10 cellular contexts compared by ENCODE assay signal in genomic region chr6:129440691-129441090, GRCh38.
DNase-seq lines count a peak whose midpoint lies in the region; ATAC-seq, FAIRE-seq and TF ChIP-seq lines count a peak whose summit lies in the region.
"Had no signal": no experiment of that assay in that cellular context is flagged by ENCODE, and none has a peak within 500 bp of the region (broad histone marks: within the 10 kb centered on the region; RNA-seq: fewer than 3 reads in every experiment).

No MANE protein-coding gene starts in this region.

- no peak for DNase-seq in HepG2 (ENCODE audit: low spot score)
- no peak for DNase-seq in right lobe of liver
- no peak for DNase-seq in WTC11 (ENCODE audit: low spot score)
- no peak for DNase-seq in heart right ventricle
- peak; percentile 40 for DNase-seq in urothelium cell line (ENCODE audit: low spot score)
- DNase-seq in GM23248 = no peak
- DNase-seq in anterior cingulate cortex (lab: John Stamatoyannopoulos, UW) = no peak
- no peak for DNase-seq in T1000 (lab: John Stamatoyannopoulos, UW)
- DNase-seq: midbrain, NCI-H226 had no signal

- ATAC-seq in HepG2 (peak; percentile 90), right lobe of liver (no peak), WTC11 (peak; percentile 94), heart right ventricle (peak; percentile 72 to 95 (median 86))

- no peaks in the 10 kb centered on the region for H3K27me3 Mint-ChIP-seq in WTC11 (ENCODE audit: low read depth)

- TF ChIP-seq POLR2A in HepG2 (IDR thresholded peaks at IDR 0.05; ENCODE audit: insufficient read depth in 1 of 2, low read depth in 2 of 2, low read length in 2 of 2) (no peak), right lobe of liver (IDR thresholded peaks at IDR 0.05) (no peak)

- H3K9ac ChIP-seq in HepG2 (ENCODE audit: insufficient read depth, low read depth, low read length) (no peak overlapping the region), GM23248 (no peak overlapping the region)

- FAIRE-seq in HepG2 (lab: Jason Lieb, UNC) (no peak), urothelium cell line (lab: Jason Lieb, UNC) (no peak)

- no peaks in the 10 kb centered on the region for H3K79me2 ChIP-seq in HepG2 (ENCODE audit: insufficient read depth, low read length)
- H3K79me2 ChIP-seq in GM23248 (ENCODE audit: insufficient read depth) = no peaks in the 10 kb centered on the region

- TF ChIP-seq CTCF in HepG2 (CRISPR knock-in tag; IDR thresholded peaks at IDR 0.05) (no peak), right lobe of liver (IDR thresholded peaks at IDR 0.05) (no peak), WTC11 (IDR thresholded peaks at IDR 0.05) (no peak), heart right ventricle (IDR thresholded peaks at IDR 0.05) (peak in 2 of 9 donors; percentile 11 to 18)

- POLR2A ChIA-PET in HepG2 (lab: Yijun Ruan, JAX) (no interaction called here), WTC11 (lab: Charles Lee) (no interaction called here)

- BruUV-seq in HepG2 (replicated peaks; lab: Mats Ljungman, UMichigan) = no TSS peak

- H3K27ac ChIP-seq in HepG2 (ENCODE audit: extremely low read length, insufficient read depth, low read length) (no peak overlapping the region), right lobe of liver (no peak overlapping the region), heart right ventricle (peak overlapping the region in 6 of 10 donors; percentile 33 to 55 (median 42)), GM23248 (no peak overlapping the region)

- no peak overlapping the region for H3K4me3 ChIP-seq in HepG2 (replicated peaks in 1 of 3; ENCODE audit: insufficient read depth in 1 of 3, low read depth in 2 of 3, low read length in 3 of 3)
- no peak overlapping the region for H3K4me3 ChIP-seq in right lobe of liver
- no peak overlapping the region for H3K4me3 ChIP-seq in heart right ventricle
- no peak overlapping the region for H3K4me3 ChIP-seq in GM23248

- TF ChIP-seq RAD21 in HepG2 (CRISPR knock-in tag; IDR thresholded peaks at IDR 0.05) = no peak

- H2AFZ ChIP-seq in HepG2 (ENCODE audit: low read length) (no peak overlapping the region), GM23248 (no peak overlapping the region)

- H3K4me1 Mint-ChIP-seq in WTC11 = peaks cover 27% of the 10 kb centered on the region

- CTCF ChIA-PET in HepG2 (lab: Yijun Ruan, JAX; ENCODE audit: low intra/inter-chr PET ratio, low total read pairs) (no interaction called here), WTC11 (lab: Charles Lee) (interaction anchor here (0.9 kb wide), 1 partner anchor 8 kb away, joined by 3 read pairs; no protein-coding TSS in a partner anchor)

- H3K9me3 ChIP-seq in HepG2 (ENCODE audit: low read length) (no peaks in the 10 kb centered on the region), right lobe of liver (no peaks in the 10 kb centered on the region), heart right ventricle (no peaks in the 10 kb centered on the region), GM23248 (ENCODE audit: low read depth) (no peaks in the 10 kb centered on the region)

- H3K36me3 ChIP-seq in HepG2 (replicated peaks in 1 of 2; ENCODE audit: control insufficient read depth in 1 of 2, insufficient read depth in 2 of 2, low read length in 2 of 2) (no peaks in the 10 kb centered on the region), right lobe of liver (no peaks in the 10 kb centered on the region), heart right ventricle (peaks cover 0 to 65% (median 5%) of the 10 kb centered on the region in 9 donors), GM23248 (ENCODE audit: low read depth) (no peaks in the 10 kb centered on the region)

- no peaks in the 10 kb centered on the region for H3K36me3 Mint-ChIP-seq in WTC11

- TF ChIP-seq EP300 in HepG2 (IDR thresholded peaks at IDR 0.05; ENCODE audit: low read depth in 2 of 2, low read length in 2 of 2) = no peak
- no peak for TF ChIP-seq EP300 in HepG2 (CRISPR knock-in tag; IDR thresholded peaks at IDR 0.05; ENCODE audit: borderline replicate concordance)

- H3F3A ChIP-seq in GM23248 (ENCODE audit: insufficient read depth) = no peaks in the 10 kb centered on the region

- H4K20me1 ChIP-seq in HepG2 (ENCODE audit: insufficient read depth, low read length) (no peaks in the 10 kb centered on the region), GM23248 (ENCODE audit: insufficient read depth) (no peaks in the 10 kb centered on the region)

- H3K9me3 Mint-ChIP-seq in WTC11 = no peaks in the 10 kb centered on the region

- H3K27ac Mint-ChIP-seq in WTC11 = peak overlapping the region; percentile 93

- H3K4me2 ChIP-seq in HepG2 (ENCODE audit: low read depth, low read length) (no peak overlapping the region), GM23248 (ENCODE audit: unreplicated experiment) (no peak overlapping the region)

- peak overlapping the region; percentile 32; the same call in 1 of the 2 replicates for H3K4me3 Mint-ChIP-seq in WTC11

- H3K9me2 ChIP-seq in GM23248 (ENCODE audit: insufficient read depth) = no peaks in the 10 kb centered on the region

- in situ Hi-C loops in HepG2 (cut with HindIII; ENCODE audit: extremely low pct_ligation_motif_present, low pct_unique_long_range_greater_than_20kb) = no loop called here
- in situ Hi-C loops in GM23248 (cut with MboI) = no loop called here

- intact Hi-C loops in HepG2 (cut with micrococcal nuclease; ENCODE audit: unreplicated experiment) = no loop called here
- intact Hi-C loops in right lobe of liver (cut with DNase I) = no loop called here
- intact Hi-C loops in heart right ventricle (cut with DNase I) = no loop called here

- 3% methylated on average over 8 of the region's 8 CpGs for WGBS in HepG2 (ENCODE audit: low lambda C conversion rate)
- WGBS in right lobe of liver (ENCODE audit: insufficient coverage, low coverage, low lambda C conversion rate, missing lambda C conversion rate) = 35% methylated on average over 8 of the region's 8 CpGs
- 18 to 31% methylated on average over 8 of the region's 8 CpGs for WGBS in heart right ventricle, 2 donors
- 63 to 64% methylated on average over 8 of the region's 8 CpGs for WGBS in GM23248 (ENCODE audit: low coverage in 1 of 2, low lambda C conversion rate in 2 of 2, missing lambda C conversion rate in 2 of 2), 2 experiments

- H3K27me3 ChIP-seq in HepG2 (ENCODE audit: control insufficient read depth in 1 of 2, insufficient read depth in 2 of 2, low read length in 2 of 2) (no peaks in the 10 kb centered on the region), right lobe of liver (no peaks in the 10 kb centered on the region), heart right ventricle (no peaks in the 10 kb centered on the region), GM23248 (replicated peaks; ENCODE audit: insufficient read depth) (no peaks in the 10 kb centered on the region)

- H3K4me1 ChIP-seq in HepG2 (ENCODE audit: insufficient read depth, low read length) = no peaks in the 10 kb centered on the region
- H3K4me1 ChIP-seq in right lobe of liver = no peaks in the 10 kb centered on the region
- peaks cover 0 to 36% (median 10%) of the 10 kb centered on the region in 9 donors for H3K4me1 ChIP-seq in heart right ventricle
- no peaks in the 10 kb centered on the region for H3K4me1 ChIP-seq in GM23248 (ENCODE audit: insufficient read depth)

TF ChIP-seq in HepG2, 621 proteins besides CTCF, POLR2A, EP300 and RAD21:
- TF ChIP-seq CREB1 (IDR thresholded peaks at IDR 0.05) (0 out of 2 replicates have a peak, but pooled peaks have one; percentile 26), CREB1 (CRISPR knock-in tag; IDR thresholded peaks at IDR 0.05) (no peak), FOSL2 (CRISPR knock-in tag; IDR thresholded peaks at IDR 0.05) (no peak), ATF7 (IDR thresholded peaks at IDR 0.05) (peak; percentile 95), ATF7 (CRISPR knock-in tag; IDR thresholded peaks at IDR 0.05) (no peak), DMTF1 (CRISPR knock-in tag; IDR thresholded peaks at IDR 0.05) (no peak)

TF ChIP-seq in WTC11, 78 proteins besides CTCF, POLR2A, EP300 and RAD21:
- TF ChIP-seq ZNF138 (CRISPR knock-in tag; conservative IDR thresholded peaks at IDR 0.05) (no peak), IRF2 (CRISPR knock-in tag; IDR thresholded peaks at IDR 0.05; ENCODE audit: borderline replicate concordance, low read depth) (no peak), PRRX2 (CRISPR knock-in tag; IDR thresholded peaks at IDR 0.05) (no peak), CDX4 (CRISPR knock-in tag; IDR thresholded peaks at IDR 0.05; ENCODE audit: borderline replicate concordance) (no peak), GRHL2 (CRISPR knock-in tag; IDR thresholded peaks at IDR 0.05; ENCODE audit: insufficient replicate concordance, severe bottlenecking) (no peak), ATF1 (CRISPR knock-in tag; IDR thresholded peaks at IDR 0.05) (no peak)
TF ChIP-seq in WTC11: peak in this region for 0.

Comparison
In these comparisons a context has a peak if more than half of its experiments do, and no peak if none do; other contexts are left out.
1. ATAC-seq: peak in HepG2 (single experiment), WTC11 (single experiment) and heart right ventricle (8 of 8); none in right lobe of liver (0 of 4).
2. H3K27ac ChIP-seq: peak in heart right ventricle (6 of 10); none in HepG2 (single experiment), right lobe of liver (0 of 3) and GM23248 (single experiment).